ENCODE assay signal across 12 cellular contexts in the genomic region with DNA sequence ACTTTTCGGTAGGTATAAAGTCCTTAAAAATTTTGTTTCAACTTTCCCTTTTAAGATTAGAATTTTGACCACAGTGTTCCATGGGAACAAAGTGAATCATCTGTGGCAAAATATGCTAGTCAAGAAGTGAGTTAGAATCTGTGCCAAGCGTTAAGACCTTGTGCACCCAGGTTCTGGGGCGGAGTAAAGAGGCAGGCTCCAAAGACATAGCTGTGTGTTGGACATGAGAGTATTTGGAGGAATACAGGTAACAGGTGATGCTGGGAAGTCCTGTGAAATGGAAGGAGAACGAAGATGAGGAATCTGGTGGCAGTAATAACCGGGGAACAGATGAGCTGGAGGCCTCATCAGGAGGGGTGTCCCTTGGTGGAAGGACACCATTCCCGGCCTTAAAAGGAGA. TPM values are rescaled to one million over a fixed set of nuclear protein-coding genes. Genes with fewer than 3 reads are reported as not detected.
"Had no signal": no experiment of that assay in that cellular context is flagged by ENCODE, and none has a peak within 500 bp of the region (broad histone marks: within the 10 kb centered on the region; RNA-seq: fewer than 3 reads in every experiment).

No MANE protein-coding gene starts in this region.

RNA-seq across cellular contexts. Expression of gene CR1L, which starts 10.6 kb away (rescaled TPM):
- total RNA-seq: activated CD4-positive, alpha-beta memory T cell treated with anti-CD3 and anti-CD28 coated beads, Interleukin-2, amount 10 ng/mL, durations not matched to agents 7 days and 5 days; activated CD4-positive, alpha-beta T cell treated with anti-CD3 and anti-CD28 coated beads, Interleukin-2, amount 10 ng/mL, durations not matched to agents 7 days and 5 days; ascending aorta; breast epithelium; cardiac muscle cell; colonic mucosa; dermis microvascular lymphatic vessel endothelial cell; esophagus muscularis mucosa; foreskin keratinocyte; gastrocnemius medialis; T-helper 1 cell treated with Interleukin-12 subunit alpha and Interleukin-12 subunit beta and Interleukin-4 antibody, amounts not matched to agents 30 ng/mL and 1 ng/mL, for 36 hours had no signal
- polyA plus RNA-seq: cardiac muscle cell, foreskin keratinocyte, heart right ventricle had no signal
